In genomic region chr10:60096761-60097513, GRCh38 we compare ENCODE assay signal across 14 cellular contexts.
A peak's percentile ranks its signal among the peaks of the same experiment; 100 is the strongest.
DNase-seq lines count a peak whose midpoint lies in the region; ATAC-seq, FAIRE-seq and TF ChIP-seq lines count a peak whose summit lies in the region.
"Had no signal": no experiment of that assay in that cellular context is flagged by ENCODE, and none has a peak within 500 bp of the region (broad histone marks: within the 10 kb centered on the region; RNA-seq: fewer than 3 reads in every experiment).

No MANE protein-coding gene starts in this region.

- no peak overlapping the region for H3K9ac ChIP-seq in mammary epithelial cell (ENCODE audit: insufficient read depth, low read length)
- H3K9ac ChIP-seq: KMS-11 had no signal

- H3K79me2 ChIP-seq in mammary epithelial cell (ENCODE audit: insufficient read depth, low read length): no peaks in the 10 kb centered on the region

- H3K9me3 Mint-ChIP-seq in MCF 10A (ENCODE audit: unreplicated experiment): no peaks in the 10 kb centered on the region
- no peaks in the 10 kb centered on the region for H3K9me3 Mint-ChIP-seq in activated CD4-positive, alpha-beta T cell treated with anti-CD3 and anti-CD28 coated beads, Interleukin-2, amount 10 ng/mL, durations not matched to agents 7 days and 5 days
- H3K9me3 Mint-ChIP-seq: activated CD4-positive, alpha-beta memory T cell treated with anti-CD3 and anti-CD28 coated beads for 36 hours; activated naive CD8-positive, alpha-beta T cell treated with anti-CD3 and anti-CD28 coated beads, Interleukin-2, amount 50 U/mL, for 24 hours had no signal

- TF ChIP-seq CTCF in mammary epithelial cell (conservative IDR thresholded peaks at IDR 0.05 in 1 of 2, IDR thresholded peaks at IDR 0.05 in 1 of 2; ENCODE audit: extremely low read depth in 1 of 2, insufficient read depth in 1 of 2, low read depth in 1 of 2, low read length in 2 of 2) (no peak), MCF 10A (IDR thresholded peaks at IDR 0.05; ENCODE audit: unreplicated experiment) (no peak)

- no peak for FAIRE-seq in small intestine (lab: Jason Lieb, UNC)

- intact Hi-C loops in mammary epithelial cell (cut with micrococcal nuclease) (no loop called here), MCF 10A (cut with micrococcal nuclease) (no loop called here)

- no peak overlapping the region for H3K27ac Mint-ChIP-seq in MCF 10A (ENCODE audit: low read depth, unreplicated experiment)
- no peak overlapping the region for H3K27ac Mint-ChIP-seq in activated CD4-positive, alpha-beta T cell treated with anti-CD3 and anti-CD28 coated beads, Interleukin-2, amount 10 ng/mL, durations not matched to agents 7 days and 5 days
- H3K27ac Mint-ChIP-seq: activated CD4-positive, alpha-beta memory T cell treated with anti-CD3 and anti-CD28 coated beads for 36 hours; activated naive CD8-positive, alpha-beta T cell treated with anti-CD3 and anti-CD28 coated beads, Interleukin-2, amount 50 U/mL, for 24 hours had no signal

- H2AFZ ChIP-seq in mammary epithelial cell (ENCODE audit: low read depth, low read length): no peak overlapping the region

- H3K4me2 ChIP-seq in mammary epithelial cell (ENCODE audit: insufficient read depth, low read depth, low read length): no peak overlapping the region
- H3K4me2 ChIP-seq: KMS-11 had no signal

- no peaks in the 10 kb centered on the region for H3K4me1 Mint-ChIP-seq in MCF 10A (ENCODE audit: insufficient read depth, unreplicated experiment)
- H3K4me1 Mint-ChIP-seq in activated CD4-positive, alpha-beta T cell treated with anti-CD3 and anti-CD28 coated beads, Interleukin-2, amount 10 ng/mL, durations not matched to agents 7 days and 5 days: no peaks in the 10 kb centered on the region
- H3K4me1 Mint-ChIP-seq: activated naive CD8-positive, alpha-beta T cell treated with anti-CD3 and anti-CD28 coated beads, Interleukin-2, amount 50 U/mL, for 24 hours had no signal

- H3K9me3 ChIP-seq in mammary epithelial cell (replicated peaks; ENCODE audit: insufficient read depth, low read length): no peaks in the 10 kb centered on the region
- H3K9me3 ChIP-seq in small intestine (ENCODE audit: control insufficient read depth, low read depth): no peaks in the 10 kb centered on the region

- H3K27me3 Mint-ChIP-seq in MCF 10A (ENCODE audit: insufficient read depth, unreplicated experiment): no peaks in the 10 kb centered on the region
- H3K27me3 Mint-ChIP-seq in activated CD4-positive, alpha-beta T cell treated with anti-CD3 and anti-CD28 coated beads, Interleukin-2, amount 10 ng/mL, durations not matched to agents 7 days and 5 days: no peaks in the 10 kb centered on the region
- H3K27me3 Mint-ChIP-seq: activated CD4-positive, alpha-beta memory T cell treated with anti-CD3 and anti-CD28 coated beads for 36 hours had no signal

- no peaks in the 10 kb centered on the region for H4K20me1 ChIP-seq in mammary epithelial cell (ENCODE audit: insufficient read depth, low read length)

- H3K4me3 ChIP-seq in mammary epithelial cell (replicated peaks in 1 of 3; ENCODE audit: insufficient read depth in 1 of 3, low read depth in 2 of 3, low read length in 3 of 3) (no peak overlapping the region), small intestine (ENCODE audit: low read depth in 1 of 2, low read length in 2 of 2) (no peak overlapping the region)

- H3K27me3 ChIP-seq in mammary epithelial cell (ENCODE audit: insufficient read depth, low read length) (no peaks in the 10 kb centered on the region), small intestine (ENCODE audit: control insufficient read depth in 2 of 2, insufficient read depth in 2 of 2, low read length in 2 of 2) (no peaks in the 10 kb centered on the region)

- H3K27ac ChIP-seq in mammary epithelial cell (ENCODE audit: insufficient read depth, low read depth, low read length): no peak overlapping the region
- H3K27ac ChIP-seq in small intestine (ENCODE audit: low read depth in 1 of 2, low read length in 1 of 2): peak overlapping the region in 1 of 2 donors; percentile 32
- H3K27ac ChIP-seq: KMS-11 had no signal

- no peak overlapping the region for H3K4me3 Mint-ChIP-seq in MCF 10A (ENCODE audit: unreplicated experiment)
- H3K4me3 Mint-ChIP-seq in activated CD4-positive, alpha-beta T cell treated with anti-CD3 and anti-CD28 coated beads, Interleukin-2, amount 10 ng/mL, durations not matched to agents 7 days and 5 days: no peak overlapping the region
- H3K4me3 Mint-ChIP-seq: activated CD4-positive, alpha-beta memory T cell treated with anti-CD3 and anti-CD28 coated beads for 36 hours; activated naive CD8-positive, alpha-beta T cell treated with anti-CD3 and anti-CD28 coated beads, Interleukin-2, amount 50 U/mL, for 24 hours had no signal

- 88% methylated on average over 5 of the region's 5 CpGs for WGBS in mammary epithelial cell (ENCODE audit: low coverage, missing lambda C conversion rate)
- WGBS in small intestine, 3 donors: 20 to 61% (median 40%) methylated on average over 5 of the region's 5 CpGs

- no peaks in the 10 kb centered on the region for H3K36me3 ChIP-seq in mammary epithelial cell (ENCODE audit: insufficient read depth, low read length)
- no peaks in the 10 kb centered on the region for H3K36me3 ChIP-seq in small intestine (ENCODE audit: control insufficient read depth in 2 of 2, insufficient read depth in 2 of 2, low read length in 2 of 2)

- POLR2A ChIA-PET in MCF 10A (lab: Yijun Ruan, JAX): interaction anchor here (0.8 kb wide), 1 partner anchor 338 kb away, joined by 3 read pairs; no protein-coding TSS in a partner anchor
- POLR2A ChIA-PET in activated CD4-positive, alpha-beta T cell treated with anti-CD3 and anti-CD28 coated beads, Interleukin-2, amount 10 ng/mL, durations not matched to agents 7 days and 5 days (lab: Charles Lee): no interaction called here

- in situ Hi-C loops in mammary epithelial cell (cut with MboI; ENCODE audit: low sequenced_read_pairs in 2 of 2): loop anchor here (10.0 to 25.0 kb wide), 3 partner anchors 118 to 540 kb away; no protein-coding TSS in a partner anchor

- H3K36me3 Mint-ChIP-seq in MCF 10A (ENCODE audit: insufficient read depth, unreplicated experiment): peaks cover 6% of the 10 kb centered on the region
- no peaks in the 10 kb centered on the region for H3K36me3 Mint-ChIP-seq in activated CD4-positive, alpha-beta T cell treated with anti-CD3 and anti-CD28 coated beads, Interleukin-2, amount 10 ng/mL, durations not matched to agents 7 days and 5 days (ENCODE audit: low read depth)
- H3K36me3 Mint-ChIP-seq: activated CD4-positive, alpha-beta memory T cell treated with anti-CD3 and anti-CD28 coated beads for 36 hours had no signal

- CTCF ChIA-PET in mammary epithelial cell (lab: Charles Lee; ENCODE audit: low non-redundant PET) (no interaction called here), MCF 10A (lab: Yijun Ruan, JAX) (interaction anchor here (0.6 to 9.0 kb wide), 4 partner anchors 18 to 111 kb away, joined by 3 to 147 read pairs (median 4); no protein-coding TSS in a partner anchor)
- CTCF ChIA-PET in activated CD4-positive, alpha-beta T cell treated with anti-CD3 and anti-CD28 coated beads, Interleukin-2, amount 10 ng/mL, durations not matched to agents 7 days and 5 days (lab: Charles Lee): no interaction called here

- DNase-seq in mammary epithelial cell (peak; percentile 9), MCF 10A (ENCODE audit: unreplicated experiment) (no peak), small intestine (peak; percentile 72), NCI-H1092 treated with DMSO at 0.1 percent for 48 hours (lab: John Stamatoyannopoulos, UW) (no peak), NCI-H1694 treated with DMSO at 0.1 percent for 48 hours (lab: John Stamatoyannopoulos, UW) (no peak)
- DNase-seq in activated CD4-positive, alpha-beta T cell treated with anti-CD3 and anti-CD28 coated beads, Interleukin-2, amount 10 ng/mL, durations not matched to agents 7 days and 5 days: no peak
- DNase-seq: 8988T; activated CD4-positive, alpha-beta memory T cell treated with anti-CD3 and anti-CD28 coated beads for 36 hours; activated naive CD8-positive, alpha-beta T cell treated with anti-CD3 and anti-CD28 coated beads, Interleukin-2, amount 50 U/mL, for 24 hours; effector memory CD4-positive, alpha-beta T cell; NCI-H446 treated with DMSO at 0.1 percent for 48 hours had no signal

- BruUV-seq in mammary epithelial cell (replicated peaks; lab: Mats Ljungman, UMichigan) (no TSS peak), MCF 10A (replicated peaks; lab: Mats Ljungman, UMichigan) (no TSS peak)

- dilution Hi-C loops in mammary epithelial cell (cut with HindIII; ENCODE audit: low sequenced_read_pairs): no loop called here

- H3K4me1 ChIP-seq in mammary epithelial cell (ENCODE audit: insufficient read depth, low read length) (no peaks in the 10 kb centered on the region), small intestine (ENCODE audit: control insufficient read depth in 2 of 2, insufficient read depth in 1 of 2, low read depth in 1 of 2, low read length in 1 of 2) (peaks cover 0 to 2% of the 10 kb centered on the region in 2 donors)

- ATAC-seq in HG02642 (IDR thresholded peaks at IDR 0.05; ENCODE audit: poor library complexity, unreplicated experiment) (peak; percentile 79), HG03442 (IDR thresholded peaks at IDR 0.05; ENCODE audit: unreplicated experiment) (peak; percentile 82)
- ATAC-seq: activated naive CD8-positive, alpha-beta T cell treated with anti-CD3 and anti-CD28 coated beads, Interleukin-2, amount 50 U/mL, for 24 hours had no signal

Comparison
In these comparisons a context has a peak if more than half of its experiments do, and no peak if none do; other contexts are left out.
1. DNase-seq: peak in mammary epithelial cell (single experiment) and small intestine (single experiment); none in MCF 10A (single experiment), activated CD4-positive, alpha-beta T cell treated with anti-CD3 and anti-CD28 coated beads, Interleukin-2, amount 10 ng/mL, durations not matched to agents 7 days and 5 days (single experiment), NCI-H1092 treated with DMSO at 0.1 percent for 48 hours (single experiment) and NCI-H1694 treated with DMSO at 0.1 percent for 48 hours (single experiment).